Comparison of ENCODE assay signal across 1 cellular context in genomic region chr13:27374650-27375049, GRCh38.
TF ChIP-seq lines count a peak whose summit lies in the region.

No MANE protein-coding gene starts in this region.

TF ChIP-seq in IMR-90, 13 proteins besides CTCF, POLR2A, EP300 and RAD21 (continued from another document):
- TF ChIP-seq ELK1 (IDR thresholded peaks at IDR 0.05; ENCODE audit: borderline replicate concordance, low read depth, low read length) (no peak), MXI1 (IDR thresholded peaks at IDR 0.05; ENCODE audit: borderline replicate concordance, low read depth, low read length) (peak; percentile 14; the same call in 1 of the 2 replicates)
